ENCODE assay signal across 13 cellular contexts in the genomic region with DNA sequence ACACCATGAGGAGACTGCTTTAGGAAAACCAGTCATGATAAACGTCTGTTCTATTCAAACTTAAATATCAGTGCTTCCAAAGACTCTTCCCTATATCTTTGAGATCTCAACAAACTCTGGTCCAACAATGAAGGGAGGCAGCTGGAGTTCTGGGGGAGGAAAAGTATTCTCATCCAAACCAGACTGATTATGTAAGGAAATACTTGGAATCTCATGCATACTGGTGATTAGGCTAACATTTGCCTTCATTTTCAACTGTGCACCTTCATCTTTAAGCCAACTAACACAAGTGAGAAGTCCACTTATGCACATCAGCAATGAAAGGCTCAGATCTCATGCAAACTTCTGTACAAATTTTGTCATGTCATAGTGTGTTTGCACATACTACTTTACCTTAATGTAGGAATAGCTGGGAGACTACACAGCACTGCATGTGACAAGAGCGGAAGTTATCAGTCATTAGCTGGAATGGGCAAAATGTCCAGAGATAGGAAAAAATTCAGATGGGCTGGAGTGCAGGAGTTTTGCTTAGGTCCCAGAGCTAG.
DNase-seq lines count a peak whose midpoint lies in the region; ATAC-seq, FAIRE-seq and TF ChIP-seq lines count a peak whose summit lies in the region.
"Had no signal": no experiment of that assay in that cellular context is flagged by ENCODE, and none has a peak within 500 bp of the region (broad histone marks: within the 10 kb centered on the region; RNA-seq: fewer than 3 reads in every experiment).

No MANE protein-coding gene starts in this region.

- no peaks in the 10 kb centered on the region for H3K9me2 ChIP-seq in PC-3 (replicated peaks; ENCODE audit: low read length)

- H3K4me2 ChIP-seq in A549 (no peak overlapping the region), DND-41 (ENCODE audit: insufficient read depth, low read length) (peak overlapping the region; percentile 64), PC-3 (ENCODE audit: low read length) (no peak overlapping the region)

- H3K9ac ChIP-seq in DND-41 (ENCODE audit: low read depth, low read length) (peak overlapping the region; percentile 56), PC-3 (ENCODE audit: low read length) (no peak overlapping the region)

- peaks cover 60% of the 10 kb centered on the region for H3K4me1 Mint-ChIP-seq in activated T-helper 17 cell treated with anti-CD3 and anti-CD28 coated beads, Interleukin-2, amount 50 U/mL, for 72 hours

- no peak overlapping the region for H3K4me3 ChIP-seq in A549
- H3K4me3 ChIP-seq in DND-41 (ENCODE audit: low read depth in 1 of 2, low read length in 2 of 2) = no peak overlapping the region
- no peak overlapping the region for H3K4me3 ChIP-seq in lower lobe of right lung
- no peak overlapping the region for H3K4me3 ChIP-seq in PC-3 (ENCODE audit: low read length)
- H3K4me3 ChIP-seq: vagina had no signal

- no peak for FAIRE-seq in A549 (lab: Jason Lieb, UNC)
- FAIRE-seq in D721Med (lab: Jason Lieb, UNC) = no peak
- FAIRE-seq: H1 had no signal

- peak overlapping the region; percentile 87 for H3K4me3 Mint-ChIP-seq in activated T-helper 17 cell treated with anti-CD3 and anti-CD28 coated beads, Interleukin-2, amount 50 U/mL, for 72 hours

- no peaks in the 10 kb centered on the region for H3K36me3 ChIP-seq in DND-41 (ENCODE audit: insufficient read depth, low read length)
- H3K36me3 ChIP-seq in lower lobe of right lung = no peaks in the 10 kb centered on the region
- H3K36me3 ChIP-seq in PC-3 (ENCODE audit: low read depth, low read length) = no peaks in the 10 kb centered on the region
- H3K36me3 ChIP-seq: vagina had no signal

- H3K36me3 Mint-ChIP-seq in activated T-helper 17 cell treated with anti-CD3 and anti-CD28 coated beads, Interleukin-2, amount 50 U/mL, for 72 hours (ENCODE audit: low read depth) = peaks cover 31% of the 10 kb centered on the region

- no TSS peak for BruUV-seq in PC-3 (replicated peaks; lab: Mats Ljungman, UMichigan)

- H3K4me1 ChIP-seq in A549 = peaks cover under 1% of the 10 kb centered on the region; the same call in 1 of the 3 replicates
- H3K4me1 ChIP-seq in DND-41 (ENCODE audit: insufficient read depth, low read length) = peaks cover 78% of the 10 kb centered on the region
- peaks cover 39% of the 10 kb centered on the region for H3K4me1 ChIP-seq in lower lobe of right lung
- peaks cover 29% of the 10 kb centered on the region for H3K4me1 ChIP-seq in PC-3 (ENCODE audit: insufficient read depth, low read length)

- no peaks in the 10 kb centered on the region for H3K9me3 ChIP-seq in A549
- H3K9me3 ChIP-seq in DND-41 (ENCODE audit: insufficient read depth, low read length, severe bottlenecking) = no peaks in the 10 kb centered on the region
- no peaks in the 10 kb centered on the region for H3K9me3 ChIP-seq in lower lobe of right lung
- no peaks in the 10 kb centered on the region for H3K9me3 ChIP-seq in PC-3 (ENCODE audit: low read length)
- H3K9me3 ChIP-seq: vagina had no signal

- peaks cover 5% of the 10 kb centered on the region; the same call in 1 of the 2 replicates for H3K79me2 ChIP-seq in DND-41 (ENCODE audit: insufficient read depth, low read length)
- no peaks in the 10 kb centered on the region for H3K79me2 ChIP-seq in PC-3 (ENCODE audit: low read length)

- H3F3A ChIP-seq in PC-3 (ENCODE audit: low read length, unreplicated experiment) = no peaks in the 10 kb centered on the region

- TF ChIP-seq POLR2A in A549 (IDR thresholded peaks at IDR 0.05; ENCODE audit: low read length) = no peak

- TF ChIP-seq CTCF in A549 (IDR thresholded peaks at IDR 0.05) = no peak
- TF ChIP-seq CTCF in DND-41 (IDR thresholded peaks at IDR 0.05; ENCODE audit: borderline replicate concordance, extremely low read depth, low read length, poor library complexity, severe bottlenecking) = no peak
- no peak for TF ChIP-seq CTCF in lower lobe of right lung (IDR thresholded peaks at IDR 0.05)
- no peak for TF ChIP-seq CTCF in PC-3 (conservative IDR thresholded peaks at IDR 0.05; ENCODE audit: low read depth, low read length)
- no peak for TF ChIP-seq CTCF in D721Med (IDR thresholded peaks at IDR 0.05; ENCODE audit: insufficient read depth, missing control alignments)

- TF ChIP-seq RAD21 in A549 (conservative IDR thresholded peaks at IDR 0.05 in 1 of 2, IDR thresholded peaks at IDR 0.05 in 1 of 2) = no peak

- POLR2A ChIA-PET in A549 (lab: Yijun Ruan, JAX) (no interaction called here), PC-3 (lab: Charles Lee; ENCODE audit: unreplicated experiment) (no interaction called here)

- DNase-seq in A549 (ENCODE audit: low read depth in 1 of 2, low spot score in 1 of 2) = no peak
- DNase-seq in DND-41 = no peak
- no peak for DNase-seq in lower lobe of right lung
- no peak for DNase-seq in PC-3
- no peak for DNase-seq in D721Med (ENCODE audit: insufficient read length, low spot score)
- DNase-seq in islet precursor cell = no peak
- DNase-seq: mesendoderm, NCI-H2081, T-helper 9 cell had no signal

- H3K27me3 ChIP-seq in DND-41 (ENCODE audit: insufficient read depth, low read length, poor library complexity) (no peaks in the 10 kb centered on the region), lower lobe of right lung (ENCODE audit: low read depth) (no peaks in the 10 kb centered on the region), PC-3 (ENCODE audit: low read length) (no peaks in the 10 kb centered on the region)
- H3K27me3 ChIP-seq: vagina had no signal

- CTCF ChIA-PET in A549 (lab: Yijun Ruan, JAX) (interaction anchor here (1.8 kb wide), 1 partner anchor 11 kb away, joined by 4 read pairs; no protein-coding TSS in a partner anchor), PC-3 (lab: Charles Lee) (interaction anchor here (0.6 kb wide), 1 partner anchor 59 kb away, joined by 3 read pairs; no protein-coding TSS in a partner anchor)

- H3K9me3 Mint-ChIP-seq in activated T-helper 17 cell treated with anti-CD3 and anti-CD28 coated beads, Interleukin-2, amount 50 U/mL, for 72 hours = no peaks in the 10 kb centered on the region

- no peak overlapping the region for H3K27ac ChIP-seq in A549
- H3K27ac ChIP-seq in DND-41 (ENCODE audit: low read length) = peak overlapping the region; percentile 97
- peak overlapping the region; percentile 89 for H3K27ac ChIP-seq in lower lobe of right lung
- H3K27ac ChIP-seq in PC-3 (ENCODE audit: low read length) = no peak overlapping the region
- H3K27ac ChIP-seq: vagina had no signal

- no peaks in the 10 kb centered on the region for H3K27me3 Mint-ChIP-seq in activated T-helper 17 cell treated with anti-CD3 and anti-CD28 coated beads, Interleukin-2, amount 50 U/mL, for 72 hours

- H3K27ac Mint-ChIP-seq in activated T-helper 17 cell treated with anti-CD3 and anti-CD28 coated beads, Interleukin-2, amount 50 U/mL, for 72 hours = peak overlapping the region; percentile 98

- ATAC-seq in A549 (no peak), DND-41 (ENCODE audit: insufficient read depth, low read depth) (no peak), lower lobe of right lung (no peak), GM18907 (IDR thresholded peaks at IDR 0.05; ENCODE audit: unreplicated experiment) (no peak), PC-3 (no peak)
- ATAC-seq in activated T-helper 17 cell treated with anti-CD3 and anti-CD28 coated beads, Interleukin-2, amount 50 U/mL, for 72 hours (replicated peaks) = no peak

- H2AFZ ChIP-seq in DND-41 (ENCODE audit: low read depth, low read length) = 0 out of 2 replicates have a peak overlapping the region, but pooled peaks have one; percentile 3
- H2AFZ ChIP-seq in PC-3 (ENCODE audit: low read length) = no peak overlapping the region

- no peaks in the 10 kb centered on the region for H4K20me1 ChIP-seq in DND-41 (ENCODE audit: insufficient read depth, low read length)
- H4K20me1 ChIP-seq in PC-3 (ENCODE audit: low read length) = no peaks in the 10 kb centered on the region

- TF ChIP-seq EP300 in A549 (IDR thresholded peaks at IDR 0.05) = no peak

- 72% methylated on average over 2 of the region's 2 CpGs for WGBS in A549 (ENCODE audit: missing lambda C conversion rate)

- intact Hi-C loops in lower lobe of right lung (cut with DNase I) = no loop called here
- intact Hi-C loops in PC-3 (cut with micrococcal nuclease) = loop anchor here (1.0 kb wide), 2 partner anchors 53 to 160 kb away; no protein-coding TSS in a partner anchor

TF ChIP-seq in A549, 52 proteins besides CTCF, POLR2A, EP300 and RAD21:
- peak; percentile 22 for TF ChIP-seq MAFK (IDR thresholded peaks at IDR 0.05; ENCODE audit: partially characterized antibody)
- TF ChIP-seq, protein P1, sequence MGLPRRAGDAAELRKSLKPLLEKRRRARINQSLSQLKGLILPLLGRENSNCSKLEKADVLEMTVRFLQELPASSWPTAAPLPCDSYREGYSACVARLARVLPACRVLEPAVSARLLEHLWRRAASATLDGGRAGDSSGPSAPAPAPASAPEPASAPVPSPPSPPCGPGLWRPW (IDR thresholded peaks at IDR 0.05) = no peak

Comparison
In these comparisons a context has a peak if more than half of its experiments do, and no peak if none do; other contexts are left out.
1. H3K27ac ChIP-seq: peak in DND-41 (single experiment) and lower lobe of right lung (single experiment); none in A549 (0 of 2) and PC-3 (single experiment).